2 cellular contexts compared by ENCODE assay signal in genomic region chr2:233430651-233431050, GRCh38.
TF ChIP-seq lines count a peak whose summit lies in the region.

No MANE protein-coding gene starts in this region.

TF ChIP-seq in IMR-90, 13 proteins besides CTCF, POLR2A, EP300 and RAD21:
- TF ChIP-seq RCOR1 (IDR thresholded peaks at IDR 0.05; ENCODE audit: insufficient replicate concordance, low read length) = no peak
- no peak for TF ChIP-seq FOS (IDR thresholded peaks at IDR 0.05; ENCODE audit: low read depth, low read length)
- no peak for TF ChIP-seq MXI1 (IDR thresholded peaks at IDR 0.05; ENCODE audit: borderline replicate concordance, low read depth, low read length)
- no peak for TF ChIP-seq CEBPB (IDR thresholded peaks at IDR 0.05; ENCODE audit: low read depth, low read length)
- no peak for TF ChIP-seq NFE2L2 (IDR thresholded peaks at IDR 0.05; ENCODE audit: low read depth, low read length)
- no peak for TF ChIP-seq USF2 (IDR thresholded peaks at IDR 0.05; ENCODE audit: low read depth, low read length)
- no peak for TF ChIP-seq CHD1 (IDR thresholded peaks at IDR 0.05; ENCODE audit: low read depth, low read length)
- TF ChIP-seq MAFK (IDR thresholded peaks at IDR 0.05; ENCODE audit: low read depth, low read length) = no peak
- TF ChIP-seq ELK1 (IDR thresholded peaks at IDR 0.05; ENCODE audit: borderline replicate concordance, low read depth, low read length) = no peak
- no peak for TF ChIP-seq SMC3 (IDR thresholded peaks at IDR 0.05; ENCODE audit: low read depth, low read length)
- TF ChIP-seq MAZ (IDR thresholded peaks at IDR 0.05; ENCODE audit: borderline replicate concordance, low read depth, low read length) = no peak
- TF ChIP-seq BHLHE40 (IDR thresholded peaks at IDR 0.05; ENCODE audit: low read depth, low read length) = no peak
- TF ChIP-seq RFX5 (IDR thresholded peaks at IDR 0.05; ENCODE audit: low read depth, low read length) = no peak
TF ChIP-seq in IMR-90: peak in this region for 0.

TF ChIP-seq in endothelial cell of umbilical vein, 7 proteins besides CTCF, POLR2A, EP300 and RAD21:
- TF ChIP-seq EZH2 (IDR thresholded peaks at IDR 0.05; ENCODE audit: borderline replicate concordance, low read depth, low read length, severe bottlenecking) = no peak
- no peak for TF ChIP-seq POLR2AphosphoS5 (IDR thresholded peaks at IDR 0.05; ENCODE audit: insufficient read depth, low read depth, low read length)
- no peak for TF ChIP-seq FOS (IDR thresholded peaks at IDR 0.05; ENCODE audit: borderline replicate concordance, insufficient read depth, low read length)
- TF ChIP-seq MYC (IDR thresholded peaks at IDR 0.05; ENCODE audit: low read depth, low read length) = no peak
- no peak for TF ChIP-seq MAX (IDR thresholded peaks at IDR 0.05; ENCODE audit: insufficient read depth, insufficient read length)
- no peak for TF ChIP-seq JUN (IDR thresholded peaks at IDR 0.05; ENCODE audit: borderline replicate concordance, insufficient read depth, insufficient read length, low read depth)
- TF ChIP-seq GATA2 (IDR thresholded peaks at IDR 0.05; ENCODE audit: insufficient read depth, insufficient read length, low read depth, low read length) = no peak
